Comparison of ENCODE assay signal across 1 cellular context in genomic region chr12:6425588-6426531, GRCh38.
TF ChIP-seq lines count a peak whose summit lies in the region.

No MANE protein-coding gene starts in this region.

TF ChIP-seq in H1, 55 proteins besides CTCF, POLR2A, EP300 and RAD21:
- no peak for TF ChIP-seq YY1 (IDR thresholded peaks at IDR 0.05; ENCODE audit: low read depth, low read length)
- TF ChIP-seq RFX5 (IDR thresholded peaks at IDR 0.05; ENCODE audit: borderline replicate concordance, low read depth, low read length): no peak
- TF ChIP-seq RXRA (IDR thresholded peaks at IDR 0.05; ENCODE audit: insufficient read depth, low read depth, low read length): no peak
- no peak for TF ChIP-seq NANOG (IDR thresholded peaks at IDR 0.05; ENCODE audit: insufficient read depth, low read depth, low read length, poor library complexity, severe bottlenecking)
- TF ChIP-seq RBBP5 (IDR thresholded peaks at IDR 0.05; ENCODE audit: borderline replicate concordance, low read depth, low read length): no peak
- TF ChIP-seq GABPA (IDR thresholded peaks at IDR 0.05; ENCODE audit: borderline replicate concordance, insufficient read depth, low read length): no peak
- no peak for TF ChIP-seq MAFK (IDR thresholded peaks at IDR 0.05; ENCODE audit: low read depth, low read length)
- TF ChIP-seq SUZ12 (IDR thresholded peaks at IDR 0.05; ENCODE audit: low read length): no peak
- TF ChIP-seq TBP (IDR thresholded peaks at IDR 0.05; ENCODE audit: low read depth, low read length): no peak
- TF ChIP-seq SP1 (IDR thresholded peaks at IDR 0.05; ENCODE audit: low read depth, low read length): no peak
- TF ChIP-seq CREB1 (IDR thresholded peaks at IDR 0.05): no peak
- no peak for TF ChIP-seq PHF8 (conservative IDR thresholded peaks at IDR 0.05; ENCODE audit: low read depth, low read length)
- TF ChIP-seq KDM4A (IDR thresholded peaks at IDR 0.05; ENCODE audit: low read depth, low read length, severe bottlenecking): no peak
- no peak for TF ChIP-seq EGR1 (IDR thresholded peaks at IDR 0.05; ENCODE audit: borderline replicate concordance, low read depth, low read length)
- no peak for TF ChIP-seq ATF2 (IDR thresholded peaks at IDR 0.05; ENCODE audit: low read length)
- TF ChIP-seq GTF2F1 (IDR thresholded peaks at IDR 0.05; ENCODE audit: borderline replicate concordance, low read depth, low read length): no peak
- no peak for TF ChIP-seq SRF (IDR thresholded peaks at IDR 0.05; ENCODE audit: low read depth, low read length)
